8 cellular contexts compared by ENCODE assay signal in genomic region chr16:30526823-30527634, GRCh38. TPM values are rescaled to one million over a fixed set of nuclear protein-coding genes. Genes with fewer than 3 reads are reported as not detected.
DNase-seq lines count a peak whose midpoint lies in the region; ATAC-seq and TF ChIP-seq lines count a peak whose summit lies in the region.

No MANE protein-coding gene starts in this region.

- peak overlapping the region; percentile 95 for H3K9ac ChIP-seq in PC-3 (ENCODE audit: low read length)
- peak overlapping the region; percentile 91 for H3K9ac ChIP-seq in mucosa of stomach (ENCODE audit: low read length)

- H3K9me2 ChIP-seq in PC-3 (replicated peaks; ENCODE audit: low read length), result no peaks in the 10 kb centered on the region

- no peaks in the 10 kb centered on the region for H3K27me3 Mint-ChIP-seq in activated T-cell treated with anti-CD3 and anti-CD28 coated beads, Interleukin-2, amount 50 U/mL, for 24 hours

- peak overlapping the region; percentile 76 for H3K27ac Mint-ChIP-seq in activated T-cell treated with anti-CD3 and anti-CD28 coated beads, Interleukin-2, amount 50 U/mL, for 24 hours

- H3K4me2 ChIP-seq in PC-3 (ENCODE audit: low read length), result peak overlapping the region; percentile 95

- intact Hi-C loops in PC-3 (cut with micrococcal nuclease), result loop anchor here (10.0 kb wide), 2 partner anchors 82 to 108 kb away; partner anchors contain the start of gene SEPHS2

- no peaks in the 10 kb centered on the region for H4K20me1 ChIP-seq in PC-3 (ENCODE audit: low read length)

- H3K4me3 ChIP-seq in Jurkat, Clone E6-1 (ENCODE audit: low read length), result peak overlapping the region; percentile 69
- H3K4me3 ChIP-seq in PC-3 (ENCODE audit: low read length), result peak overlapping the region; percentile 89
- peak overlapping the region; percentile 71 for H3K4me3 ChIP-seq in mucosa of stomach (ENCODE audit: low read length)

- H3K9me3 ChIP-seq in PC-3 (ENCODE audit: low read length), result no peaks in the 10 kb centered on the region
- H3K9me3 ChIP-seq in mucosa of stomach (ENCODE audit: control insufficient read depth, low read length), result no peaks in the 10 kb centered on the region

- TF ChIP-seq POLR2A in erythroblast (IDR thresholded peaks at IDR 0.05; ENCODE audit: low read length), result peak; percentile 91

- no TSS peak for BruUV-seq in PC-3 (replicated peaks; lab: Mats Ljungman, UMichigan)

- H3K4me1 ChIP-seq in PC-3 (ENCODE audit: insufficient read depth, low read length), result peaks cover 7% of the 10 kb centered on the region
- H3K4me1 ChIP-seq in mucosa of stomach (ENCODE audit: control insufficient read depth, insufficient read depth, low read length), result peaks cover 19% of the 10 kb centered on the region

- no peaks in the 10 kb centered on the region for H3F3A ChIP-seq in PC-3 (ENCODE audit: low read length, unreplicated experiment)

- ATAC-seq in GM21619 (IDR thresholded peaks at IDR 0.05; ENCODE audit: unreplicated experiment) (peak; percentile 69), PC-3 (peak; percentile 89)

- peak; percentile 99 for DNase-seq in DMS79 (lab: John Stamatoyannopoulos, UW)
- peak; percentile 93 for DNase-seq in Jurkat, Clone E6-1 (ENCODE audit: low read depth, low spot score)
- peak; percentile 95 for DNase-seq in PC-3
- DNase-seq in activated T-cell treated with anti-CD3 and anti-CD28 coated beads, Interleukin-2, amount 50 U/mL, for 24 hours, result peak; percentile 95
- DNase-seq in erythroblast (lab: John Stamatoyannopoulos, UW), result peak; percentile 98 to 99
- DNase-seq in stimulated activated CD8-positive, alpha-beta memory T cell treated with anti-CD3 and anti-CD28 coated beads, Interleukin-4, amount 100 ng/mL, for 48 hours, result peak; percentile 97

- H3K4me3 Mint-ChIP-seq in activated T-cell treated with anti-CD3 and anti-CD28 coated beads, Interleukin-2, amount 50 U/mL, for 24 hours, result peak overlapping the region; percentile 74

- CTCF ChIA-PET in PC-3 (lab: Charles Lee), result interaction anchor here (1.2 kb wide), 1 partner anchor 89 kb away, joined by 4 read pairs; no protein-coding TSS in a partner anchor

- POLR2A ChIA-PET in PC-3 (lab: Charles Lee; ENCODE audit: unreplicated experiment), result interaction anchor here (0.6 to 1.1 kb wide), 2 partner anchors 25 to 97 kb away, joined by 3 to 5 read pairs; partner anchors contain the start of gene DCTPP1

- peaks cover 43% of the 10 kb centered on the region for H3K4me1 Mint-ChIP-seq in activated T-cell treated with anti-CD3 and anti-CD28 coated beads, Interleukin-2, amount 50 U/mL, for 24 hours (ENCODE audit: low read depth)

- H3K36me3 Mint-ChIP-seq in activated T-cell treated with anti-CD3 and anti-CD28 coated beads, Interleukin-2, amount 50 U/mL, for 24 hours (ENCODE audit: low read depth), result peaks cover 28% of the 10 kb centered on the region

- peaks cover 8% of the 10 kb centered on the region for H3K79me2 ChIP-seq in PC-3 (ENCODE audit: low read length)

- peak; percentile 21; the same call in 1 of the 2 replicates for TF ChIP-seq CTCF in PC-3 (conservative IDR thresholded peaks at IDR 0.05; ENCODE audit: low read depth, low read length)

- H3K27ac ChIP-seq in PC-3 (ENCODE audit: low read length), result peak overlapping the region; percentile 88

- H2AFZ ChIP-seq in PC-3 (ENCODE audit: low read length), result peak overlapping the region; percentile 87

- H3K9me3 Mint-ChIP-seq in activated T-cell treated with anti-CD3 and anti-CD28 coated beads, Interleukin-2, amount 50 U/mL, for 24 hours, result no peaks in the 10 kb centered on the region

- H3K36me3 ChIP-seq in PC-3 (ENCODE audit: low read depth, low read length) (no peaks in the 10 kb centered on the region), mucosa of stomach (ENCODE audit: control insufficient read depth, insufficient read depth, low read length) (peaks cover 5% of the 10 kb centered on the region)

- H3K27me3 ChIP-seq in PC-3 (ENCODE audit: low read length) (no peaks in the 10 kb centered on the region), mucosa of stomach (ENCODE audit: control insufficient read depth, insufficient read depth, low read length) (no peaks in the 10 kb centered on the region)

RNA-seq across cellular contexts. Expression of gene ZNF768, which starts 0.7 kb away (rescaled TPM):
- polyA plus RNA-seq in Jurkat, Clone E6-1 (2012; ENCODE audit: insufficient read depth, insufficient read length), result 4.9 TPM
- 31.2 and 46.7 TPM in 2 replicates for total RNA-seq in PC-3 (2014; rRNA removed)

RNA-seq across cellular contexts. Expression of gene ZNF747, which starts 7.6 kb away (rescaled TPM):
- 3.7 TPM for polyA plus RNA-seq in Jurkat, Clone E6-1 (2012; ENCODE audit: insufficient read depth, insufficient read length)
- total RNA-seq in PC-3 (2014; rRNA removed), result 7.9 and 8.9 TPM in 2 replicates

RNA-seq across cellular contexts. Expression of gene ZNF764, which starts 31.1 kb away (rescaled TPM):
- polyA plus RNA-seq in Jurkat, Clone E6-1 (2012; ENCODE audit: insufficient read depth, insufficient read length), result 11.7 TPM
- 8.1 and 12.8 TPM in 2 replicates for total RNA-seq in PC-3 (2014; rRNA removed)

RNA-seq across cellular contexts. Expression of gene ZNF688, which starts 44.5 kb away (rescaled TPM):
- 7.3 TPM for polyA plus RNA-seq in Jurkat, Clone E6-1 (2012; ENCODE audit: insufficient read depth, insufficient read length)
- total RNA-seq in PC-3 (2014; rRNA removed), result 5.5 and 14.3 TPM in 2 replicates

RNA-seq across cellular contexts. Expression of gene ITGAL, which starts 54.5 kb away (rescaled TPM):
- 48.4 TPM for polyA plus RNA-seq in Jurkat, Clone E6-1 (2012; ENCODE audit: insufficient read depth, insufficient read length)
- not detected in 2 replicates for total RNA-seq in PC-3 (2014; rRNA removed)

Comparison
In these comparisons a context has a peak if more than half of its experiments do, and no peak if none do; other contexts are left out.
1. Peak in every context shown above with its lines: DNase-seq, ATAC-seq, H3K4me3 ChIP-seq and H3K27ac ChIP-seq.